In the genomic region with DNA sequence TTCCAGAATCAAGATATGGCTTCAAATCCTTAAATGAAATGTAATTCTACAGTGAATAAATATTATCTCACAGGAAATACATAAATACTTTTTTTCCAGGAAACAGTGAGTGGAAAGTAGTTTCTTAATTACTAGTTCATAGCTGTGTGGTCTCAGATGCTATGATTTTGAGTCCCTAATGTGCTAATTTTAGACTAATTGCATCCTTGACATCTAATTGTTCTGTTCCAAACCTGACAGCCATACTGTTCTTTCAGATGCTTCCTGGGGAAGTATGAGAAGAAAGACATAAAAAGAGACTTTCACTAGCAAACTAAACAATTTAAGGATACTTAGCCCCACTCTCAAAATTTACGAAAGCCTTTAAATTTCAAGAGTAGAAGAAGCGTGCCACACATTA, we compare ENCODE assay signal across 31 cellular contexts.
"Had no signal": no experiment of that assay in that cellular context is flagged by ENCODE, and none has a peak within 500 bp of the region (broad histone marks: within the 10 kb centered on the region; RNA-seq: fewer than 3 reads in every experiment).

No MANE protein-coding gene starts in this region.

- H3K27me3 ChIP-seq: ascending aorta, cardiac muscle cell, MG63, SJCRH30 had no signal

- DNase-seq: activated CD4-positive, alpha-beta memory T cell treated with anti-CD3 and anti-CD28 coated beads, Interleukin-2, amount 10 ng/mL, durations not matched to agents 7 days and 5 days; activated CD4-positive, alpha-beta T cell treated with anti-CD3 and anti-CD28 coated beads for 1 hour; activated CD4-positive, alpha-beta T cell treated with anti-CD3 and anti-CD28 coated beads for 48 hours; activated CD4-positive, CD25-positive, alpha-beta regulatory T cell; activated CD8-positive, alpha-beta memory T cell treated with anti-CD3 and anti-CD28 coated beads for 24 hours; activated CD8-positive, alpha-beta memory T cell treated with anti-CD3 and anti-CD28 coated beads, Interleukin-2, amount 10 ng/mL, durations not matched to agents 7 days and 5 days; activated CD8-positive, alpha-beta memory T cell treated with anti-CD3 and anti-CD28 coated beads, Interleukin-2, amount 50 U/mL, for 48 hours; activated effector memory CD4-positive, alpha-beta T cell treated with Interleukin-2 at 50 U/mL for 16 hours; activated naive CD4-positive, alpha-beta T cell treated with anti-CD3 and anti-CD28 coated beads, Interleukin-2, amount 50 U/mL, for 16 hours; activated naive CD8-positive, alpha-beta T cell treated with anti-CD3 and anti-CD28 coated beads for 36 hours; activated T-cell treated with anti-CD3 and anti-CD28 coated beads, Interleukin-2, amount 50 U/mL, for 48 hours; amniotic stem cell; Kasumi-1; KG1; MG63; NCI-H1048; NCI-H1694 treated with DMSO at 0.1 percent for 48 hours; NCI-H2029; NCI-H2171 treated with DMSO at 0.1 percent for 48 hours; NCI-H2227 treated with DMSO at 0.1 percent for 48 hours; NCI-H446; NCI-H524 treated with DMSO at 0.1 percent for 48 hours; NCI-H774; SHP77; SJCRH30; T1000; WERI-Rb-1 had no signal

- H3K36me3 ChIP-seq: ascending aorta, cardiac muscle cell, MG63, SJCRH30, WERI-Rb-1 had no signal

- H3K4me3 Mint-ChIP-seq: activated CD4-positive, alpha-beta memory T cell treated with anti-CD3 and anti-CD28 coated beads, Interleukin-2, amount 10 ng/mL, durations not matched to agents 7 days and 5 days; activated CD8-positive, alpha-beta memory T cell treated with anti-CD3 and anti-CD28 coated beads, Interleukin-2, amount 10 ng/mL, durations not matched to agents 7 days and 5 days; activated naive CD8-positive, alpha-beta T cell treated with anti-CD3 and anti-CD28 coated beads for 36 hours; central memory CD8-positive, alpha-beta T cell had no signal

- H3K27ac ChIP-seq: cardiac muscle cell, SJCRH30, SK-N-MC, WERI-Rb-1 had no signal

- H3K9me3 ChIP-seq: ascending aorta, MG63, SJCRH30 had no signal

- H3K27ac Mint-ChIP-seq: activated CD4-positive, alpha-beta memory T cell treated with anti-CD3 and anti-CD28 coated beads, Interleukin-2, amount 10 ng/mL, durations not matched to agents 7 days and 5 days; activated CD8-positive, alpha-beta memory T cell treated with anti-CD3 and anti-CD28 coated beads, Interleukin-2, amount 10 ng/mL, durations not matched to agents 7 days and 5 days; activated naive CD8-positive, alpha-beta T cell treated with anti-CD3 and anti-CD28 coated beads for 36 hours had no signal

- H3K4me3 ChIP-seq: ascending aorta, cardiac muscle cell, MG63, SJCRH30, SK-N-MC had no signal

- H3K4me1 Mint-ChIP-seq: activated CD4-positive, alpha-beta memory T cell treated with anti-CD3 and anti-CD28 coated beads, Interleukin-2, amount 10 ng/mL, durations not matched to agents 7 days and 5 days; activated CD8-positive, alpha-beta memory T cell treated with anti-CD3 and anti-CD28 coated beads, Interleukin-2, amount 10 ng/mL, durations not matched to agents 7 days and 5 days; activated naive CD8-positive, alpha-beta T cell treated with anti-CD3 and anti-CD28 coated beads for 36 hours; central memory CD8-positive, alpha-beta T cell had no signal

- H3K27me3 Mint-ChIP-seq: activated CD4-positive, alpha-beta memory T cell treated with anti-CD3 and anti-CD28 coated beads, Interleukin-2, amount 10 ng/mL, durations not matched to agents 7 days and 5 days; activated CD8-positive, alpha-beta memory T cell treated with anti-CD3 and anti-CD28 coated beads, Interleukin-2, amount 10 ng/mL, durations not matched to agents 7 days and 5 days; activated naive CD8-positive, alpha-beta T cell treated with anti-CD3 and anti-CD28 coated beads for 36 hours; central memory CD8-positive, alpha-beta T cell had no signal

- H3K4me1 ChIP-seq: SJCRH30 had no signal

- H3K9me3 Mint-ChIP-seq: activated naive CD8-positive, alpha-beta T cell treated with anti-CD3 and anti-CD28 coated beads for 36 hours had no signal

- H3K36me3 Mint-ChIP-seq: activated CD8-positive, alpha-beta memory T cell treated with anti-CD3 and anti-CD28 coated beads, Interleukin-2, amount 10 ng/mL, durations not matched to agents 7 days and 5 days; activated naive CD8-positive, alpha-beta T cell treated with anti-CD3 and anti-CD28 coated beads for 36 hours had no signal
